In genomic region chr9:129036923-129037766, GRCh38 we compare ENCODE assay signal across 8 cellular contexts. TPM values are rescaled to one million over a fixed set of nuclear protein-coding genes. Genes with fewer than 3 reads are reported as not detected.
DNase-seq lines count a peak whose midpoint lies in the region; ATAC-seq, FAIRE-seq and TF ChIP-seq lines count a peak whose summit lies in the region.

No MANE protein-coding gene starts in this region.

- H3K4me3 ChIP-seq in A549 (peak overlapping the region; percentile 77), mesodermal cell (ENCODE audit: extremely low read depth, insufficient read depth, low read length, poor library complexity, severe bottlenecking) (peak overlapping the region; percentile 95)
- H3K4me3 ChIP-seq in Jurkat, Clone E6-1 (ENCODE audit: low read length): peak overlapping the region; percentile 92

- H3K4me2 ChIP-seq in A549: peak overlapping the region; percentile 92

- no peak for FAIRE-seq in A549 (lab: Jason Lieb, UNC)

- H3K27ac ChIP-seq in A549 (peak overlapping the region; percentile 74 to 90), cingulate gyrus (ENCODE audit: low read depth, low read length) (peak overlapping the region; percentile 70), mesodermal cell (ENCODE audit: low read depth, low read length, severe bottlenecking) (no peak overlapping the region)

- CTCF ChIA-PET in A549 (lab: Yijun Ruan, JAX): interaction anchor here (0.8 to 2.9 kb wide), 4 partner anchors 8 to 31 kb away, joined by 4 to 18 read pairs (median 6); partner anchors contain the start of gene SH3GLB2

- TF ChIP-seq EP300 in A549 (IDR thresholded peaks at IDR 0.05): no peak

- 30% methylated on average over 31 of the region's 32 CpGs for WGBS in A549 (ENCODE audit: missing lambda C conversion rate)
- 19 to 24% methylated on average over 26 to 31 of the region's 32 CpGs for WGBS in mesodermal cell (ENCODE audit: insufficient coverage in 2 of 2), 2 experiments

- H3K36me3 ChIP-seq in mesodermal cell (ENCODE audit: control insufficient read depth, insufficient read depth, low read length): peaks cover 12% of the 10 kb centered on the region

- no peak for DNase-seq in A549 (ENCODE audit: low read depth in 1 of 2, low spot score in 1 of 2)
- no peak for DNase-seq in Jurkat, Clone E6-1 (ENCODE audit: low read depth, low spot score)
- DNase-seq in activated CD4-positive, CD25-positive, alpha-beta regulatory T cell (lab: John Stamatoyannopoulos, UW): no peak
- no peak for DNase-seq in COLO668 (lab: John Stamatoyannopoulos, UW; ENCODE audit: unreplicated experiment)

- peak; percentile 9 to 11; a peak in 3 of 6 replicates for ATAC-seq in A549
- ATAC-seq in GM18519 (IDR thresholded peaks at IDR 0.05; ENCODE audit: low FRiP score, unreplicated experiment): no peak
- no peak for ATAC-seq in HG03378 (IDR thresholded peaks at IDR 0.05; ENCODE audit: unreplicated experiment)

- TF ChIP-seq POLR2A in A549 (IDR thresholded peaks at IDR 0.05; ENCODE audit: low read length): no peak

- TF ChIP-seq CTCF in A549 (IDR thresholded peaks at IDR 0.05): no peak

- peaks cover 14% of the 10 kb centered on the region; the same call in 1 of the 3 replicates for H3K4me1 ChIP-seq in A549
- H3K4me1 ChIP-seq in mesodermal cell (ENCODE audit: control insufficient read depth, insufficient read depth, low read length, poor library complexity, severe bottlenecking): peaks cover 14% of the 10 kb centered on the region

- no peak for TF ChIP-seq RAD21 in A549 (conservative IDR thresholded peaks at IDR 0.05 in 1 of 2, IDR thresholded peaks at IDR 0.05 in 1 of 2)

- no peaks in the 10 kb centered on the region for H3K9me3 ChIP-seq in A549
- no peaks in the 10 kb centered on the region for H3K9me3 ChIP-seq in mesodermal cell (ENCODE audit: control insufficient read depth, low read length)

- POLR2A ChIA-PET in A549 (lab: Yijun Ruan, JAX): interaction anchor here (0.6 to 1.0 kb wide), 4 partner anchors 9 to 138 kb away, joined by 3 to 8 read pairs (median 4); partner anchors contain the start of genes DOLPP1 and SH3GLB2

TF ChIP-seq in A549, 52 proteins besides CTCF, POLR2A, EP300 and RAD21:
- no peak for TF ChIP-seq SMC3 (IDR thresholded peaks at IDR 0.05)
- TF ChIP-seq BCL3 (IDR thresholded peaks at IDR 0.05): 0 out of 3 replicates have a peak, but pooled peaks have one; percentile 2

RNA-seq across cellular contexts. Expression of gene MIGA2, which starts 0.7 kb away (rescaled TPM):
- polyA plus RNA-seq in A549 (2011; rRNA removed) (6.3 and 6.4 TPM in 2 replicates), A549 (2017; fragmentation: RNase III; extraction: RNeasy Plus Mini Kit Qiagen cat#74134 plus additional on column Dnase treatment) (12.8 to 16.1 TPM (median 15.1 TPM) in 3 replicates)
- polyA plus RNA-seq in A549 (2012; cell fraction: cytosol; rRNA removed): 14.6 and 16.3 TPM in 2 replicates
- polyA plus RNA-seq in A549 (2012; cell fraction: nucleus; rRNA removed): 65.4 and 92.7 TPM in 2 replicates
- 4.3 and 6.2 TPM in 2 replicates for polyA minus RNA-seq in A549 (2011; rRNA and poly(A)+ RNA removed)
- 24.8 TPM for polyA plus RNA-seq in Jurkat, Clone E6-1 (2012; ENCODE audit: insufficient read depth, insufficient read length)
- polyA plus RNA-seq in mesodermal cell (2013, experiment 1 of 2): 15.4 TPM
- 14.2 TPM for polyA plus RNA-seq in mesodermal cell (2013, experiment 2 of 2)

RNA-seq across cellular contexts. Expression of gene SH3GLB2, which starts 9.0 kb away (rescaled TPM):
- polyA plus RNA-seq in A549 (2011; rRNA removed) (28.3 and 30.0 TPM in 2 replicates), A549 (2017; fragmentation: RNase III; extraction: RNeasy Plus Mini Kit Qiagen cat#74134 plus additional on column Dnase treatment) (40.2 to 42.6 TPM (median 40.6 TPM) in 3 replicates)
- polyA plus RNA-seq in A549 (2012; cell fraction: cytosol; rRNA removed): 55.5 and 69.2 TPM in 2 replicates
- 276 and 298 TPM in 2 replicates for polyA plus RNA-seq in A549 (2012; cell fraction: nucleus; rRNA removed)
- 29.5 and 40.5 TPM in 2 replicates for polyA minus RNA-seq in A549 (2011; rRNA and poly(A)+ RNA removed)
- polyA plus RNA-seq in Jurkat, Clone E6-1 (2012; ENCODE audit: insufficient read depth, insufficient read length): 72.3 TPM
- polyA plus RNA-seq in mesodermal cell (2013, experiment 1 of 2): 54.4 TPM
- 46.7 TPM for polyA plus RNA-seq in mesodermal cell (2013, experiment 2 of 2)

RNA-seq across cellular contexts. Expression of gene DOLPP1, which starts 43.8 kb away (rescaled TPM):
- polyA plus RNA-seq in A549 (2011; rRNA removed) (25.6 and 31.4 TPM in 2 replicates), A549 (2017; fragmentation: RNase III; extraction: RNeasy Plus Mini Kit Qiagen cat#74134 plus additional on column Dnase treatment) (21.8 to 23.5 TPM (median 22.2 TPM) in 3 replicates)
- polyA plus RNA-seq in A549 (2012; cell fraction: cytosol; rRNA removed): 37.1 and 43.6 TPM in 2 replicates
- 48.5 and 52.7 TPM in 2 replicates for polyA plus RNA-seq in A549 (2012; cell fraction: nucleus; rRNA removed)
- 21.0 and 23.0 TPM in 2 replicates for polyA minus RNA-seq in A549 (2011; rRNA and poly(A)+ RNA removed)
- 21.1 TPM for polyA plus RNA-seq in Jurkat, Clone E6-1 (2012; ENCODE audit: insufficient read depth, insufficient read length)
- polyA plus RNA-seq in mesodermal cell (2013, experiment 1 of 2): 18.4 TPM
- 14.8 TPM for polyA plus RNA-seq in mesodermal cell (2013, experiment 2 of 2)

Comparison
In these comparisons a context has a peak if more than half of its experiments do, and no peak if none do; other contexts are left out.
1. ATAC-seq: peak in A549 (2 of 2); none in GM18519 (single experiment) and HG03378 (single experiment).
2. Peak in every context shown above with its lines, with median percentiles within 50 percentile points of each other: H3K4me3 ChIP-seq.